In genomic region chr11:12144306-12145174, GRCh38 we compare ENCODE assay signal across 9 cellular contexts. TPM values are rescaled to one million over a fixed set of nuclear protein-coding genes. Genes with fewer than 3 reads are reported as not detected.
DNase-seq lines count a peak whose midpoint lies in the region; ATAC-seq, FAIRE-seq and TF ChIP-seq lines count a peak whose summit lies in the region.
"Had no signal": no experiment of that assay in that cellular context is flagged by ENCODE, and none has a peak within 500 bp of the region (broad histone marks: within the 10 kb centered on the region; RNA-seq: fewer than 3 reads in every experiment).

No MANE protein-coding gene starts in this region.

- TF ChIP-seq POLR2A in testis (IDR thresholded peaks at IDR 0.05), result no peak

- peak overlapping the region; percentile 38 for H3K4me3 Mint-ChIP-seq in T-helper 1 cell treated with Interleukin-12 subunit alpha and Interleukin-12 subunit beta and Interleukin-4 antibody, amounts not matched to agents 30 μg/mL and 1 μg/mL, for 36 hours
- peak overlapping the region; percentile 56 for H3K4me3 Mint-ChIP-seq in activated T-helper 17 cell treated with anti-CD3 and anti-CD28 coated beads, Interleukin-2, amount 50 U/mL, for 72 hours

- intact Hi-C loops in kidney (cut with DNase I) (no loop called here), testis (cut with DNase I; ENCODE audit: low total_unique reads) (no loop called here)

- H3K27ac ChIP-seq in kidney (ENCODE audit: low read depth in 2 of 2, low read length in 2 of 2) (peak overlapping the region; percentile 28 to 80), testis (peak overlapping the region; percentile 80 to 87)
- H3K27ac ChIP-seq: 22Rv1 had no signal

- DNase-seq in T-helper 1 cell (no peak), kidney (no peak), testis (peak; percentile 49)
- no peak for DNase-seq in effector CD8-positive, alpha-beta T cell (lab: John Stamatoyannopoulos, UW)

- WGBS in testis, 2 donors, result 53 to 60% methylated on average over 11 of the region's 11 CpGs

- no peak overlapping the region for H3K4me3 ChIP-seq in kidney (ENCODE audit: low read length in 2 of 2)
- H3K4me3 ChIP-seq in testis, result no peak overlapping the region

- H3K36me3 Mint-ChIP-seq in T-helper 1 cell treated with Interleukin-12 subunit alpha and Interleukin-12 subunit beta and Interleukin-4 antibody, amounts not matched to agents 30 μg/mL and 1 μg/mL, for 36 hours (ENCODE audit: low read depth), result peaks cover 40% of the 10 kb centered on the region
- peaks cover 14% of the 10 kb centered on the region for H3K36me3 Mint-ChIP-seq in activated T-helper 17 cell treated with anti-CD3 and anti-CD28 coated beads, Interleukin-2, amount 50 U/mL, for 72 hours (ENCODE audit: low read depth)

- peak overlapping the region; percentile 81 for H3K27ac Mint-ChIP-seq in T-helper 1 cell treated with Interleukin-12 subunit alpha and Interleukin-12 subunit beta and Interleukin-4 antibody, amounts not matched to agents 30 μg/mL and 1 μg/mL, for 36 hours
- peak overlapping the region; percentile 83 for H3K27ac Mint-ChIP-seq in activated T-helper 17 cell treated with anti-CD3 and anti-CD28 coated beads, Interleukin-2, amount 50 U/mL, for 72 hours

- H3K9me3 ChIP-seq in kidney (ENCODE audit: control insufficient read depth in 1 of 2, low read length in 2 of 2) (no peaks in the 10 kb centered on the region), testis (no peaks in the 10 kb centered on the region)

- no peaks in the 10 kb centered on the region for H3K27me3 ChIP-seq in testis

- no peaks in the 10 kb centered on the region for H3K27me3 Mint-ChIP-seq in T-helper 1 cell treated with Interleukin-12 subunit alpha and Interleukin-12 subunit beta and Interleukin-4 antibody, amounts not matched to agents 30 μg/mL and 1 μg/mL, for 36 hours (ENCODE audit: low read depth)
- H3K27me3 Mint-ChIP-seq in activated T-helper 17 cell treated with anti-CD3 and anti-CD28 coated beads, Interleukin-2, amount 50 U/mL, for 72 hours, result no peaks in the 10 kb centered on the region

- H3K4me1 ChIP-seq in kidney (ENCODE audit: control insufficient read depth in 1 of 2, insufficient read depth in 1 of 2, low read depth in 1 of 2, low read length in 2 of 2), result peaks cover 5 to 16% of the 10 kb centered on the region in 2 donors
- peaks cover 69% of the 10 kb centered on the region for H3K4me1 ChIP-seq in testis

- no peak overlapping the region for H3K9ac ChIP-seq in kidney (ENCODE audit: low read length in 2 of 2)

- peaks cover 79% of the 10 kb centered on the region for H3K4me1 Mint-ChIP-seq in T-helper 1 cell treated with Interleukin-12 subunit alpha and Interleukin-12 subunit beta and Interleukin-4 antibody, amounts not matched to agents 30 μg/mL and 1 μg/mL, for 36 hours (ENCODE audit: low read depth)
- peaks cover 55% of the 10 kb centered on the region for H3K4me1 Mint-ChIP-seq in activated T-helper 17 cell treated with anti-CD3 and anti-CD28 coated beads, Interleukin-2, amount 50 U/mL, for 72 hours

- TF ChIP-seq CTCF in kidney (IDR thresholded peaks at IDR 0.05; ENCODE audit: borderline replicate concordance, extremely low read depth, insufficient read depth) (no peak), testis (IDR thresholded peaks at IDR 0.05) (no peak)

- peak; percentile 49 for ATAC-seq in activated T-helper 17 cell treated with anti-CD3 and anti-CD28 coated beads, Interleukin-2, amount 50 U/mL, for 72 hours (replicated peaks)
- ATAC-seq in HG02981 (IDR thresholded peaks at IDR 0.05; ENCODE audit: unreplicated experiment) (no peak), GM18861 (IDR thresholded peaks at IDR 0.05; ENCODE audit: unreplicated experiment) (no peak)

- no peak for FAIRE-seq in kidney (lab: Jason Lieb, UNC)

- no peaks in the 10 kb centered on the region for H3K9me3 Mint-ChIP-seq in T-helper 1 cell treated with Interleukin-12 subunit alpha and Interleukin-12 subunit beta and Interleukin-4 antibody, amounts not matched to agents 30 μg/mL and 1 μg/mL, for 36 hours
- H3K9me3 Mint-ChIP-seq in activated T-helper 17 cell treated with anti-CD3 and anti-CD28 coated beads, Interleukin-2, amount 50 U/mL, for 72 hours, result peaks cover 4% of the 10 kb centered on the region

- H3K36me3 ChIP-seq in kidney (ENCODE audit: control insufficient read depth in 1 of 2, insufficient read depth in 2 of 2, low read length in 2 of 2) (no peaks in the 10 kb centered on the region), testis (ENCODE audit: low read depth, missing control alignments) (no peaks in the 10 kb centered on the region)

RNA-seq across cellular contexts. Expression of gene MICAL2, which starts 34.1 kb away (rescaled TPM):
- total RNA-seq in activated T-helper 17 cell treated with anti-CD3 and anti-CD28 coated beads, Interleukin-2, amount 50 U/mL, for 72 hours, result 100 to 1,000 TPM; 127 to 253 TPM
- total RNA-seq in kidney, result 64.5 TPM
- 7.8 TPM for polyA plus RNA-seq in kidney (ENCODE audit: insufficient read depth, low read depth, low replicate concordance)
- total RNA-seq in testis, result 100 to 1,000 TPM; 401 to 461 TPM
- 224 TPM for polyA plus RNA-seq in testis (ENCODE audit: insufficient read depth, low read depth, low replicate concordance)
